In genomic region chr9:110364451-110364850, GRCh38 we compare ENCODE assay signal across 21 cellular contexts. TPM values are rescaled to one million over a fixed set of nuclear protein-coding genes. Genes with fewer than 3 reads are reported as not detected.
"Had no signal": no experiment of that assay in that cellular context is flagged by ENCODE, and none has a peak within 500 bp of the region (broad histone marks: within the 10 kb centered on the region; RNA-seq: fewer than 3 reads in every experiment).

No MANE protein-coding gene starts in this region.

- DNase-seq: activated CD4-positive, alpha-beta T cell treated with anti-CD3 and anti-CD28 coated beads for 4 hours; activated CD8-positive, alpha-beta memory T cell treated with anti-CD3 and anti-CD28 coated beads, Interleukin-2, amount 50 U/mL, for 4 hours; activated CD8-positive, alpha-beta T cell treated with anti-CD3 and anti-CD28 coated beads for 36 hours; activated naive CD4-positive, alpha-beta T cell treated with anti-CD3 and anti-CD28 coated beads, Interleukin-2, amount 50 U/mL, for 16 hours; activated naive CD8-positive, alpha-beta T cell treated with anti-CD3 and anti-CD28 coated beads, Interleukin-2, amount 10 ng/mL, durations not matched to agents 7 days and 5 days; adrenal gland; anterior cingulate cortex; central memory CD4-positive, alpha-beta T cell; NCI-H1048; NCI-H146; NCI-H187 treated with DMSO at 0.1 percent for 48 hours; NCI-H2081 treated with DMSO at 0.1 percent for 48 hours; NCI-H2171 treated with DMSO at 0.1 percent for 48 hours; NCI-H226; NCI-H526 treated with DMSO at 0.1 percent for 48 hours; NCI-H82; Peyer's patch; Right ventricle myocardium superior; SJCRH30; SK-N-SH; SW 1271 had no signal

RNA-seq across cellular contexts. Expression of gene TXNDC8, which starts 26.8 kb away (rescaled TPM):
- polyA plus RNA-seq: adrenal gland, SK-N-SH had no signal
